Comparison of ENCODE assay signal across 12 cellular contexts in the genomic region with DNA sequence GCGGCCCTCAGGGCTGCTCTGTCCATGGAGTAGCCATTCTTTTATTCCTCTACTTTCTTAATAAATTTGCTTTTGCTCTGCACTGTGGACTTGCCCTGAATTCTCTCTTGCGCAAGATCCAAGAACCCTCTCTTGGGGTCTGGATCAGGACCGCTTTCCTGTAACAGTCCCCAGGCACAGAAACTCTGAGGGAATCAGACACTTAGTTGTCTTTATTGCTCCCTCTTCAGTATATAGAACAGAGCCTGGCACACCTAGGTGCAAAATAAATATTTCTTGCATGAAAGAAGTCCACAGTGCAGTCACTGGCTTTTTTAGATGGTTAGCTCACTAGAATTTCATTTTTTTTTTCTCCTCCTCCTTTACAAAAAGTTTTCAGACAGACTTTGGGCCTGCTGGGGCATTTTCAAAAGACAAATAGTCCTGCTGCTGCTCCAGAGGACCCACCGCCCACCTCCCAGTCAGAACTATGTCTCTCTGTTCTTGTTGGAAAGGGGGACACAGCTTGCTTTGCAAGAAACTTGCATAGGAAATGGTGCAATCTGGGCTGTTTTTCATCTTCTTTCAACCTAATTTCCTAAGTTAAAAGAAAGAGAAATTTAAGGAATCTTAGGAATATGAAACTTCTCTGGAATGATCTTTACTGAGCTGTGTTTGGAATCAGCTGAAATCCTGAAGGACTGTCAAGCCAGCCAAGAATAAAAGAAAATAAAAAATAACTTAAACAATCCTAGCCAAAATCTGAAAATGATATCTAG. TPM values are rescaled to one million over a fixed set of nuclear protein-coding genes. Genes with fewer than 3 reads are reported as not detected.
DNase-seq lines count a peak whose midpoint lies in the region; ATAC-seq and TF ChIP-seq lines count a peak whose summit lies in the region.
"Had no signal": no experiment of that assay in that cellular context is flagged by ENCODE, and none has a peak within 500 bp of the region (broad histone marks: within the 10 kb centered on the region; RNA-seq: fewer than 3 reads in every experiment).

No MANE protein-coding gene starts in this region.

- H3K4me3 ChIP-seq in Caco-2 (ENCODE audit: low read depth, low read length) (no peak overlapping the region), body of pancreas (no peak overlapping the region), right atrium auricular region (no peak overlapping the region), skeletal muscle satellite cell (ENCODE audit: low read length) (no peak overlapping the region), WERI-Rb-1 (ENCODE audit: low read depth, low read length) (no peak overlapping the region)
- H3K4me3 ChIP-seq: prostate gland had no signal

- no peak overlapping the region for H3K9ac ChIP-seq in skeletal muscle satellite cell (ENCODE audit: low read depth, low read length)

- H3K27me3 ChIP-seq in Caco-2 (replicated peaks; ENCODE audit: control insufficient read depth, insufficient read depth, low read length), result no peaks in the 10 kb centered on the region
- H3K27me3 ChIP-seq in body of pancreas, result no peaks in the 10 kb centered on the region
- H3K27me3 ChIP-seq in right atrium auricular region, result no peaks in the 10 kb centered on the region
- no peaks in the 10 kb centered on the region for H3K27me3 ChIP-seq in skeletal muscle satellite cell (ENCODE audit: control insufficient read depth, insufficient read depth, low read length)
- no peaks in the 10 kb centered on the region for H3K27me3 ChIP-seq in WERI-Rb-1 (ENCODE audit: insufficient read depth, low read depth, severe bottlenecking)

- H3K36me3 ChIP-seq in Caco-2 (ENCODE audit: control insufficient read depth, insufficient read depth, low read length), result no peaks in the 10 kb centered on the region
- no peaks in the 10 kb centered on the region for H3K36me3 ChIP-seq in body of pancreas (replicated peaks in 1 of 2; ENCODE audit: insufficient read depth in 1 of 2, low read depth in 2 of 2)
- no peaks in the 10 kb centered on the region for H3K36me3 ChIP-seq in right atrium auricular region
- no peaks in the 10 kb centered on the region for H3K36me3 ChIP-seq in skeletal muscle satellite cell (ENCODE audit: insufficient read depth, low read length)
- no peaks in the 10 kb centered on the region for H3K36me3 ChIP-seq in WERI-Rb-1
- H3K36me3 ChIP-seq: prostate gland had no signal

- H3K4me2 ChIP-seq in skeletal muscle satellite cell (ENCODE audit: low read length), result peak overlapping the region; percentile 59

- H3K4me3 Mint-ChIP-seq in Caco-2 (ENCODE audit: unreplicated experiment) (no peak overlapping the region), progenitor cell of endocrine pancreas (ENCODE audit: low read depth) (no peak overlapping the region)
- H3K4me3 Mint-ChIP-seq: activated CD8-positive, alpha-beta T cell treated with anti-CD3 and anti-CD28 coated beads, Interleukin-2, amount 10 ng/mL, durations not matched to agents 7 days and 5 days; CD4-positive, alpha-beta T cell had no signal

- no peaks in the 10 kb centered on the region for H3K27me3 Mint-ChIP-seq in Caco-2 (ENCODE audit: insufficient read depth, unreplicated experiment)
- no peaks in the 10 kb centered on the region for H3K27me3 Mint-ChIP-seq in progenitor cell of endocrine pancreas
- H3K27me3 Mint-ChIP-seq: CD4-positive, alpha-beta T cell had no signal

- ATAC-seq in body of pancreas (peak; percentile 18), HG03442 (IDR thresholded peaks at IDR 0.05; ENCODE audit: unreplicated experiment) (no peak)

- no peaks in the 10 kb centered on the region for H3K36me3 Mint-ChIP-seq in Caco-2 (ENCODE audit: insufficient read depth, unreplicated experiment)
- H3K36me3 Mint-ChIP-seq in progenitor cell of endocrine pancreas (ENCODE audit: insufficient read depth), result no peaks in the 10 kb centered on the region

- H3K9me3 ChIP-seq in Caco-2 (no peaks in the 10 kb centered on the region), body of pancreas (no peaks in the 10 kb centered on the region), right atrium auricular region (no peaks in the 10 kb centered on the region), skeletal muscle satellite cell (replicated peaks; ENCODE audit: low read length) (no peaks in the 10 kb centered on the region), WERI-Rb-1 (ENCODE audit: severe bottlenecking) (no peaks in the 10 kb centered on the region)
- H3K9me3 ChIP-seq: prostate gland had no signal

- POLR2A ChIA-PET in Caco-2 (lab: Charles Lee), result no interaction called here

- H3K27ac ChIP-seq in body of pancreas (peak overlapping the region; percentile 13 to 26 (median 20)), right atrium auricular region (peak overlapping the region; percentile 28 to 41), WERI-Rb-1 (no peak overlapping the region)
- H3K27ac ChIP-seq: prostate gland had no signal

- H3K4me1 ChIP-seq in Caco-2 (peaks cover 34% of the 10 kb centered on the region), body of pancreas (peaks cover 27% of the 10 kb centered on the region), right atrium auricular region (peaks cover 0 to 38% of the 10 kb centered on the region in 2 donors), skeletal muscle satellite cell (ENCODE audit: control insufficient read depth, insufficient read depth, low read length) (peaks cover 36% of the 10 kb centered on the region)
- H3K4me1 ChIP-seq: prostate gland had no signal

- H3K27ac Mint-ChIP-seq in Caco-2 (ENCODE audit: unreplicated experiment), result peak overlapping the region; percentile 85
- no peak overlapping the region for H3K27ac Mint-ChIP-seq in progenitor cell of endocrine pancreas
- H3K27ac Mint-ChIP-seq: activated CD8-positive, alpha-beta T cell treated with anti-CD3 and anti-CD28 coated beads, Interleukin-2, amount 10 ng/mL, durations not matched to agents 7 days and 5 days; CD4-positive, alpha-beta T cell had no signal

- no peak for TF ChIP-seq CTCF in Caco-2 (IDR thresholded peaks at IDR 0.05; ENCODE audit: insufficient read depth in 1 of 2, low read depth in 1 of 2, low read length in 1 of 2, severe bottlenecking in 1 of 2, unreplicated experiment in 1 of 2)
- TF ChIP-seq CTCF in body of pancreas (IDR thresholded peaks at IDR 0.05), result no peak
- TF ChIP-seq CTCF in right atrium auricular region (IDR thresholded peaks at IDR 0.05), result no peak
- TF ChIP-seq CTCF in WERI-Rb-1 (IDR thresholded peaks at IDR 0.05; ENCODE audit: low read depth, low read length), result no peak
- TF ChIP-seq CTCF in progenitor cell of endocrine pancreas (IDR thresholded peaks at IDR 0.05; ENCODE audit: unreplicated experiment), result no peak

- no TSS peak for BruUV-seq in Caco-2 (replicated peaks; lab: Mats Ljungman, UMichigan)

- CTCF ChIA-PET in Caco-2 (lab: Charles Lee), result interaction anchor here (0.6 to 0.8 kb wide), 2 partner anchors 20 to 521 kb away, joined by 3 to 4 read pairs; no protein-coding TSS in a partner anchor

- intact Hi-C loops in Caco-2 (cut with micrococcal nuclease; ENCODE audit: unreplicated experiment) (loop anchor here (2.0 kb wide), 1 partner anchor 32 kb away; a partner anchor contains a TSS), body of pancreas (cut with DNase I) (no loop called here)

- no peak for TF ChIP-seq POLR2A in body of pancreas (IDR thresholded peaks at IDR 0.05)

- H3K9me3 Mint-ChIP-seq in Caco-2 (ENCODE audit: unreplicated experiment), result no peaks in the 10 kb centered on the region
- no peaks in the 10 kb centered on the region for H3K9me3 Mint-ChIP-seq in progenitor cell of endocrine pancreas (ENCODE audit: low read depth)
- H3K9me3 Mint-ChIP-seq: CD4-positive, alpha-beta T cell had no signal

- 92 to 93% methylated on average over 4 of the region's 4 CpGs for whole genome bisulfite sequencing in body of pancreas, 2 donors

- no peak for DNase-seq in Caco-2
- peak in 3 of 4 donors; percentile 11 to 31 (median 14) for DNase-seq in body of pancreas
- no peak for DNase-seq in right atrium auricular region (ENCODE audit: low spot score)
- no peak for DNase-seq in WERI-Rb-1
- DNase-seq in central memory CD4-positive, alpha-beta T cell, result no peak
- no peak for DNase-seq in progenitor cell of endocrine pancreas (ENCODE audit: low spot score, unreplicated experiment)
- DNase-seq: activated CD8-positive, alpha-beta T cell treated with anti-CD3 and anti-CD28 coated beads, Interleukin-2, amount 10 ng/mL, durations not matched to agents 7 days and 5 days; CD4-positive, alpha-beta T cell; NCI-H446 had no signal

- H3K4me1 Mint-ChIP-seq in Caco-2 (ENCODE audit: low read depth, unreplicated experiment), result peaks cover 41% of the 10 kb centered on the region
- H3K4me1 Mint-ChIP-seq in progenitor cell of endocrine pancreas (ENCODE audit: low read depth), result peaks cover 8% of the 10 kb centered on the region

RNA-seq across cellular contexts. Expression of a gene that starts 31.7 kb away (rescaled TPM):
- total RNA-seq in Caco-2 (2022) (46.1 and 50.7 TPM in 2 replicates), body of pancreas (10 to 100 TPM; 50.6 to 54.4 TPM), right atrium auricular region (10 to 100 TPM; 26.2 to 28.9 TPM), progenitor cell of endocrine pancreas (60.0 and 63.6 TPM in 2 replicates)
- total RNA-seq in skeletal muscle satellite cell (2012; rRNA removed), result 41.3 and 61.9 TPM in 2 replicates

Comparison
In these comparisons a context has a peak if more than half of its experiments do, and no peak if none do; other contexts are left out.
1. DNase-seq: peak in body of pancreas (3 of 4); none in Caco-2 (0 of 2), right atrium auricular region (single experiment), WERI-Rb-1 (single experiment), central memory CD4-positive, alpha-beta T cell (single experiment) and progenitor cell of endocrine pancreas (single experiment).